Comparison of ENCODE assay signal across 9 cellular contexts in genomic region chr11:65391007-65391406, GRCh38. TPM values are rescaled to one million over a fixed set of nuclear protein-coding genes. Genes with fewer than 3 reads are reported as not detected.
DNase-seq lines count a peak whose midpoint lies in the region; ATAC-seq and TF ChIP-seq lines count a peak whose summit lies in the region.
"Had no signal": no experiment of that assay in that cellular context is flagged by ENCODE, and none has a peak within 500 bp of the region (broad histone marks: within the 10 kb centered on the region; RNA-seq: fewer than 3 reads in every experiment).

No MANE protein-coding gene starts in this region.

- no peak for DNase-seq in AG04450 (ENCODE audit: low read depth, low spot score)
- no peak for DNase-seq in Panc1 (ENCODE audit: low read depth, low spot score)
- peak; percentile 48 for DNase-seq in endothelial cell (ENCODE audit: low spot score)
- DNase-seq in myocyte (ENCODE audit: low read depth) = peak; percentile 46
- no peak for DNase-seq in activated naive CD8-positive, alpha-beta T cell treated with anti-CD3 and anti-CD28 coated beads, Interleukin-2, amount 50 U/mL, for 24 hours
- DNase-seq in HPDE6-E6E7 (ENCODE audit: extremely low spot score) = no peak

- no TSS peak for BruUV-seq in Panc1 (replicated peaks; lab: Mats Ljungman, UMichigan)

- H3K27me3 ChIP-seq in AG04450 (ENCODE audit: control insufficient read depth, insufficient read depth, low read length) = no peaks in the 10 kb centered on the region
- H3K27me3 ChIP-seq in Panc1 (ENCODE audit: control insufficient read depth, insufficient read depth, low read length) = no peaks in the 10 kb centered on the region

- ATAC-seq in Panc1 (0 out of 2 replicates have a peak, but pooled peaks have one; percentile 6), HG03565 (IDR thresholded peaks at IDR 0.05; ENCODE audit: unreplicated experiment) (no peak), GM19023 (IDR thresholded peaks at IDR 0.05; ENCODE audit: unreplicated experiment) (no peak)
- no peak for ATAC-seq in activated naive CD8-positive, alpha-beta T cell treated with anti-CD3 and anti-CD28 coated beads, Interleukin-2, amount 50 U/mL, for 24 hours

- peaks cover 43% of the 10 kb centered on the region for H3K4me1 ChIP-seq in Panc1 (ENCODE audit: control insufficient read depth, insufficient read depth, low read length)

- no peaks in the 10 kb centered on the region for H3K9me3 Mint-ChIP-seq in endothelial cell (ENCODE audit: unreplicated experiment)
- H3K9me3 Mint-ChIP-seq in activated naive CD8-positive, alpha-beta T cell treated with anti-CD3 and anti-CD28 coated beads, Interleukin-2, amount 50 U/mL, for 24 hours = no peaks in the 10 kb centered on the region
- H3K9me3 Mint-ChIP-seq: stimulated activated naive CD8-positive, alpha-beta T cell treated with anti-CD3 and anti-CD28 coated beads, Interleukin-15, Interleukin-2, amounts not matched to agents 100 ng/mL and 50 ng/mL, for 24 hours had no signal

- H3K27ac Mint-ChIP-seq in endothelial cell (ENCODE audit: unreplicated experiment) = peak overlapping the region; percentile 77
- H3K27ac Mint-ChIP-seq in activated naive CD8-positive, alpha-beta T cell treated with anti-CD3 and anti-CD28 coated beads, Interleukin-2, amount 50 U/mL, for 24 hours = no peak overlapping the region
- H3K27ac Mint-ChIP-seq: stimulated activated naive CD8-positive, alpha-beta T cell treated with anti-CD3 and anti-CD28 coated beads, Interleukin-15, Interleukin-2, amounts not matched to agents 100 ng/mL and 50 ng/mL, for 24 hours had no signal

- POLR2A ChIA-PET in AG04450 (lab: Yijun Ruan, JAX) = interaction anchor here (1.3 kb wide), 1 partner anchor 32 kb away, joined by 6 read pairs; the partner anchor contains the start of gene NEAT1
- POLR2A ChIA-PET in Panc1 (lab: Charles Lee) = interaction anchor here (0.5 to 1.0 kb wide), 3 partner anchors 10 to 87 kb away, joined by 3 to 7 read pairs (median 4); no protein-coding TSS in a partner anchor

- peak overlapping the region; percentile 31 for H3K27ac ChIP-seq in AG04450 (ENCODE audit: low read depth, low read length)
- H3K27ac ChIP-seq in Panc1 (ENCODE audit: low read length) = peak overlapping the region; percentile 20; the same call in 1 of the 2 replicates

- TF ChIP-seq CTCF in AG04450 (IDR thresholded peaks at IDR 0.05; ENCODE audit: low read depth, low read length) (peak; percentile 4; the same call in 1 of the 2 replicates), Panc1 (IDR thresholded peaks at IDR 0.05) (no peak), endothelial cell (IDR thresholded peaks at IDR 0.05; ENCODE audit: unreplicated experiment) (no peak)

- peak overlapping the region; percentile 38 for H3K4me3 ChIP-seq in AG04450 (ENCODE audit: low read depth, low read length)
- H3K4me3 ChIP-seq in Panc1 (ENCODE audit: low read depth in 2 of 2, low read length in 2 of 2) = no peak overlapping the region

- in situ Hi-C loops in Panc1 (cut with HindIII; ENCODE audit: low pct_unique_long_range_greater_than_20kb, low sequenced_read_pairs) = no loop called here

- peaks cover 6% of the 10 kb centered on the region for H3K36me3 Mint-ChIP-seq in endothelial cell (ENCODE audit: low read depth, unreplicated experiment)
- peaks cover 5% of the 10 kb centered on the region for H3K36me3 Mint-ChIP-seq in activated naive CD8-positive, alpha-beta T cell treated with anti-CD3 and anti-CD28 coated beads, Interleukin-2, amount 50 U/mL, for 24 hours (ENCODE audit: low read depth)

- intact Hi-C loops in Panc1 (cut with micrococcal nuclease; ENCODE audit: unreplicated experiment) = no loop called here

- CTCF ChIA-PET in AG04450 (lab: Charles Lee) (interaction anchor here (0.6 to 3.2 kb wide), 2 partner anchors 25 to 168 kb away, joined by 3 to 18 read pairs; no protein-coding TSS in a partner anchor), Panc1 (lab: Charles Lee) (no interaction called here)

- H3K4me3 Mint-ChIP-seq in endothelial cell (ENCODE audit: unreplicated experiment) = no peak overlapping the region
- H3K4me3 Mint-ChIP-seq in activated naive CD8-positive, alpha-beta T cell treated with anti-CD3 and anti-CD28 coated beads, Interleukin-2, amount 50 U/mL, for 24 hours = no peak overlapping the region
- H3K4me3 Mint-ChIP-seq: stimulated activated naive CD8-positive, alpha-beta T cell treated with anti-CD3 and anti-CD28 coated beads, Interleukin-15, Interleukin-2, amounts not matched to agents 100 ng/mL and 50 ng/mL, for 24 hours had no signal

- H3K27me3 Mint-ChIP-seq in endothelial cell (ENCODE audit: unreplicated experiment) = peaks cover 8% of the 10 kb centered on the region
- no peaks in the 10 kb centered on the region for H3K27me3 Mint-ChIP-seq in activated naive CD8-positive, alpha-beta T cell treated with anti-CD3 and anti-CD28 coated beads, Interleukin-2, amount 50 U/mL, for 24 hours
- H3K27me3 Mint-ChIP-seq: stimulated activated naive CD8-positive, alpha-beta T cell treated with anti-CD3 and anti-CD28 coated beads, Interleukin-15, Interleukin-2, amounts not matched to agents 100 ng/mL and 50 ng/mL, for 24 hours had no signal

- peaks cover 35% of the 10 kb centered on the region for H3K4me1 Mint-ChIP-seq in endothelial cell (ENCODE audit: unreplicated experiment)
- H3K4me1 Mint-ChIP-seq in activated naive CD8-positive, alpha-beta T cell treated with anti-CD3 and anti-CD28 coated beads, Interleukin-2, amount 50 U/mL, for 24 hours = peaks cover 34% of the 10 kb centered on the region

- H3K36me3 ChIP-seq in Panc1 (ENCODE audit: control insufficient read depth, insufficient read depth, low read length) = no peaks in the 10 kb centered on the region; the same call in 1 of the 2 replicates

- no peaks in the 10 kb centered on the region; the same call in 1 of the 2 replicates for H3K9me3 ChIP-seq in AG04450 (ENCODE audit: control insufficient read depth, insufficient read depth, low read length)
- H3K9me3 ChIP-seq in Panc1 (ENCODE audit: control insufficient read depth, insufficient read depth, low read depth, low read length) = no peaks in the 10 kb centered on the region

RNA-seq across cellular contexts. Expression of gene FRMD8, which starts 4.6 kb away (rescaled TPM):
- 10.7 and 14.1 TPM in 2 replicates for polyA plus RNA-seq in AG04450 (2011; rRNA removed)
- 8.2 and 10.9 TPM in 2 replicates for polyA minus RNA-seq in AG04450 (2011; rRNA and poly(A)+ RNA removed)
- total RNA-seq in Panc1 (2021; ENCODE audit: unreplicated experiment) (85.8 TPM), endothelial cell (ENCODE audit: unreplicated experiment) (76.0 TPM), myocyte (36.2 and 49.1 TPM in 2 replicates)
- 76.7 TPM for polyA plus RNA-seq in Panc1 (2012; ENCODE audit: insufficient read length)
- 18.2 TPM for polyA plus RNA-seq in myocyte (2012)

RNA-seq across cellular contexts. Expression of gene SLC25A45, which starts 8.6 kb away (rescaled TPM):
- 0.76 and 1.4 TPM in 2 replicates for polyA plus RNA-seq in AG04450 (2011; rRNA removed)
- polyA minus RNA-seq in AG04450 (2011; rRNA and poly(A)+ RNA removed) = 1.4 and 2.5 TPM in 2 replicates
- total RNA-seq in Panc1 (2021; ENCODE audit: unreplicated experiment) = 9.8 TPM
- 5.9 TPM for polyA plus RNA-seq in Panc1 (2012; ENCODE audit: insufficient read length)
- total RNA-seq in endothelial cell (ENCODE audit: unreplicated experiment) = 3.3 TPM
- total RNA-seq in myocyte = 2.9 and 4.6 TPM in 2 replicates
- 5.7 TPM for polyA plus RNA-seq in myocyte (2012)

RNA-seq across cellular contexts. Expression of gene NEAT1, which starts 31.6 kb away (rescaled TPM):
- polyA plus RNA-seq in AG04450 (2011; rRNA removed) = 72.3 and 83.3 TPM in 2 replicates
- polyA minus RNA-seq in AG04450 (2011; rRNA and poly(A)+ RNA removed) = 202 and 210 TPM in 2 replicates
- total RNA-seq in Panc1 (2021; ENCODE audit: unreplicated experiment) (731 TPM), endothelial cell (ENCODE audit: unreplicated experiment) (43.4 TPM), myocyte (109 and 172 TPM in 2 replicates)
- polyA plus RNA-seq in Panc1 (2012; ENCODE audit: insufficient read length) = 190 TPM
- polyA plus RNA-seq in myocyte (2012) = 542 TPM

RNA-seq across cellular contexts. Expression of gene TIGD3, which starts 36.5 kb away (rescaled TPM):
- polyA plus RNA-seq in AG04450 (2011; rRNA removed) = 0.07 and 0.11 TPM in 2 replicates
- polyA minus RNA-seq in AG04450 (2011; rRNA and poly(A)+ RNA removed) = not detected in 2 replicates
- total RNA-seq in Panc1 (2021; ENCODE audit: unreplicated experiment) (2.4 TPM), endothelial cell (ENCODE audit: unreplicated experiment) (0.44 TPM), myocyte (0.72 and 0.73 TPM in 2 replicates)
- polyA plus RNA-seq in Panc1 (2012; ENCODE audit: insufficient read length) = 1.6 TPM
- polyA plus RNA-seq in myocyte (2012) = 0.20 TPM

RNA-seq across cellular contexts. Expression of gene DPF2, which starts 57.4 kb away (rescaled TPM):
- polyA plus RNA-seq in AG04450 (2011; rRNA removed) = 43.7 and 52.0 TPM in 2 replicates
- polyA minus RNA-seq in AG04450 (2011; rRNA and poly(A)+ RNA removed) = 49.2 and 58.5 TPM in 2 replicates
- total RNA-seq in Panc1 (2021; ENCODE audit: unreplicated experiment) (97.0 TPM), endothelial cell (ENCODE audit: unreplicated experiment) (77.6 TPM), myocyte (35.0 and 37.1 TPM in 2 replicates)
- 58.8 TPM for polyA plus RNA-seq in Panc1 (2012; ENCODE audit: insufficient read length)
- polyA plus RNA-seq in myocyte (2012) = 42.0 TPM

Comparison
In these comparisons a context has a peak if more than half of its experiments do, and no peak if none do; other contexts are left out.
1. DNase-seq: peak in endothelial cell (single experiment) and myocyte (single experiment); none in AG04450 (single experiment), Panc1 (single experiment), activated naive CD8-positive, alpha-beta T cell treated with anti-CD3 and anti-CD28 coated beads, Interleukin-2, amount 50 U/mL, for 24 hours (single experiment) and HPDE6-E6E7 (single experiment).